31 cellular contexts compared by ENCODE assay signal in the genomic region with DNA sequence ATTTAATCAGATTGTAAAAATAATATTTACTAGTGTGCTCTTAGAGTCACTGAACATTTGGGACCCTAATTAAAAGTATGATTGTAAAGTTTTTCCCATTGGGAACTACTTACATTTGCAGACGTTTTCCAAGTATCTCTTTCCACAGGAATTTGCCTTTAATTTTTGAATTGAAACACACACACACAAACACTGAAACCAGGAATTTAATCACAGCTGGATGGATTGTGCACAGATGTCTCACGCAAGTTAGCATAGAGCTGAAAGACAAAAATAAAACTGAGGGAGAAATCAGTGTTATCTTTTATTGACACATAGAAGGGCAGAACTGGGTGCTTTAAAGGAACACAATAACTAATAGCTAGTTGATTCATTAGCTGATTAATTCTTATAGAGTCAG.
"Had no signal": no experiment of that assay in that cellular context is flagged by ENCODE, and none has a peak within 500 bp of the region (broad histone marks: within the 10 kb centered on the region; RNA-seq: fewer than 3 reads in every experiment).

No MANE protein-coding gene starts in this region.

- H3K4me3 Mint-ChIP-seq: dendritic cell treated with granulocyte-macrophage colony-stimulating factor and Interleukin-4, amounts not matched to agents 40 ng/mL and 50 ng/mL, for 4 days; memory B cell; naive B cell; natural killer cell treated with Interleukin-12 subunit alpha and Interleukin-12 subunit beta and Interleukin-15 and Interleukin-18, amount 100 ng/mL, for 72 hours; stimulated activated memory B cell treated with anti-CD40 and anti-IgM and Interleukin-4, amounts not matched to agents 10 μg/mL and 1 μg/mL and 100 μg/mL, for 72 hours had no signal

- DNase-seq: colonic mucosa; effector CD8-positive, alpha-beta T cell; erythroblast; esophagus squamous epithelium; foreskin keratinocyte; heart left ventricle; kidney; mucosa of descending colon; naive B cell; nucleus accumbens; ovary; posterior cingulate gyrus; psoas muscle; right cardiac atrium; sigmoid colon; spleen; stimulated activated CD4-positive, alpha-beta T cell treated with anti-CD3 and anti-CD28 coated beads, Interleukin-4, amount 100 ng/mL, for 4 hours; stimulated activated naive CD8-positive, alpha-beta T cell treated with anti-CD3 and anti-CD28 coated beads, Interleukin-15, Interleukin-2, amounts not matched to agents 100 U/mL and 50 U/mL, for 24 hours; substantia nigra; testis; tibial artery; upper lobe of left lung had no signal

- H3K4me3 ChIP-seq: colonic mucosa, esophagus squamous epithelium, gastroesophageal sphincter, heart left ventricle, hepatocyte, lung, mucosa of descending colon, ovary, psoas muscle, sigmoid colon, skin epidermis, spleen, tibial artery, upper lobe of left lung had no signal

- H3K36me3 ChIP-seq: colonic mucosa, esophagus squamous epithelium, gastroesophageal sphincter, heart left ventricle, ovary, sigmoid colon, spleen, tibial artery, upper lobe of left lung had no signal

- H3K27ac Mint-ChIP-seq: dendritic cell treated with granulocyte-macrophage colony-stimulating factor and Interleukin-4, amounts not matched to agents 40 ng/mL and 50 ng/mL, for 4 days; memory B cell; natural killer cell treated with Interleukin-12 subunit alpha and Interleukin-12 subunit beta and Interleukin-15 and Interleukin-18, amount 100 ng/mL, for 72 hours; stimulated activated memory B cell treated with anti-CD40 and anti-IgM and Interleukin-4, amounts not matched to agents 10 μg/mL and 1 μg/mL and 100 μg/mL, for 72 hours had no signal

- H3K27me3 ChIP-seq: colonic mucosa, esophagus squamous epithelium, foreskin keratinocyte, gastroesophageal sphincter, heart left ventricle, hepatocyte, ovary, sigmoid colon, spleen, testis, tibial artery, upper lobe of left lung had no signal

- H3K27ac ChIP-seq: colonic mucosa, esophagus squamous epithelium, foreskin keratinocyte, gastroesophageal sphincter, hepatocyte, ovary, psoas muscle, sigmoid colon, tibial artery, upper lobe of left lung had no signal

- FAIRE-seq: kidney, urothelium cell line had no signal

- H3K9me3 ChIP-seq: colonic mucosa, esophagus squamous epithelium, gastroesophageal sphincter, mucosa of descending colon, ovary, psoas muscle, sigmoid colon, testis, tibial artery, upper lobe of left lung had no signal

- H3K27me3 Mint-ChIP-seq: dendritic cell treated with granulocyte-macrophage colony-stimulating factor and Interleukin-4, amounts not matched to agents 40 ng/mL and 50 ng/mL, for 4 days; memory B cell; naive B cell; natural killer cell treated with Interleukin-12 subunit alpha and Interleukin-12 subunit beta and Interleukin-15 and Interleukin-18, amount 100 ng/mL, for 72 hours; stimulated activated memory B cell treated with anti-CD40 and anti-IgM and Interleukin-4, amounts not matched to agents 10 μg/mL and 1 μg/mL and 100 μg/mL, for 72 hours had no signal

- H3K36me3 Mint-ChIP-seq: memory B cell; naive B cell; natural killer cell treated with Interleukin-12 subunit alpha and Interleukin-12 subunit beta and Interleukin-15 and Interleukin-18, amount 100 ng/mL, for 72 hours; stimulated activated memory B cell treated with anti-CD40 and anti-IgM and Interleukin-4, amounts not matched to agents 10 μg/mL and 1 μg/mL and 100 μg/mL, for 72 hours had no signal

- H3K4me1 Mint-ChIP-seq: memory B cell; naive B cell; stimulated activated memory B cell treated with anti-CD40 and anti-IgM and Interleukin-4, amounts not matched to agents 10 μg/mL and 1 μg/mL and 100 μg/mL, for 72 hours had no signal
